ENCODE assay signal across 21 cellular contexts in genomic region chr16:17177968-17178880, GRCh38.
DNase-seq lines count a peak whose midpoint lies in the region; ATAC-seq, FAIRE-seq and TF ChIP-seq lines count a peak whose summit lies in the region.
"Had no signal": no experiment of that assay in that cellular context is flagged by ENCODE, and none has a peak within 500 bp of the region (broad histone marks: within the 10 kb centered on the region; RNA-seq: fewer than 3 reads in every experiment).

No MANE protein-coding gene starts in this region.

- in situ Hi-C loops in brain microvascular endothelial cell (cut with HindIII; ENCODE audit: low pct_ligation_motif_present, low sequenced_read_pairs), result no loop called here

- no peak overlapping the region for H3K9ac ChIP-seq in astrocyte (ENCODE audit: low read length)

- H3K9me3 Mint-ChIP-seq in astrocyte (ENCODE audit: unreplicated experiment), result no peaks in the 10 kb centered on the region
- H3K9me3 Mint-ChIP-seq in activated CD8-positive, alpha-beta T cell treated with anti-CD3 and anti-CD28 coated beads for 36 hours, result no peaks in the 10 kb centered on the region
- H3K9me3 Mint-ChIP-seq: CD8-positive, alpha-beta T cell; HFFc6 had no signal

- H3K36me3 ChIP-seq in astrocyte (ENCODE audit: insufficient read depth, low read length), result peaks cover 3% of the 10 kb centered on the region
- no peaks in the 10 kb centered on the region for H3K36me3 ChIP-seq in brain microvascular endothelial cell (replicated peaks)
- peaks cover 0 to 36% (median 5%) of the 10 kb centered on the region in 4 donors for H3K36me3 ChIP-seq in sigmoid colon
- H3K36me3 ChIP-seq: SJCRH30 had no signal

- CTCF ChIA-PET in activated CD8-positive, alpha-beta T cell treated with anti-CD3 and anti-CD28 coated beads for 36 hours (lab: Charles Lee), result no interaction called here

- TF ChIP-seq CTCF in AG10803 (conservative IDR thresholded peaks at IDR 0.05; ENCODE audit: low read length) (no peak), astrocyte (IDR thresholded peaks at IDR 0.05; ENCODE audit: insufficient read depth, low read depth, low read length) (no peak), brain microvascular endothelial cell (IDR thresholded peaks at IDR 0.05; ENCODE audit: low read depth, low read length, missing control alignments) (no peak), sigmoid colon (IDR thresholded peaks at IDR 0.05) (no peak)
- no peak for TF ChIP-seq CTCF in activated CD8-positive, alpha-beta T cell treated with anti-CD3 and anti-CD28 coated beads for 36 hours (IDR thresholded peaks at IDR 0.05)

- H3K4me3 Mint-ChIP-seq in astrocyte (ENCODE audit: unreplicated experiment), result no peak overlapping the region
- H3K4me3 Mint-ChIP-seq in activated CD8-positive, alpha-beta T cell treated with anti-CD3 and anti-CD28 coated beads for 36 hours, result no peak overlapping the region
- H3K4me3 Mint-ChIP-seq: CD8-positive, alpha-beta T cell; HFFc6 had no signal

- POLR2A ChIA-PET in activated CD8-positive, alpha-beta T cell treated with anti-CD3 and anti-CD28 coated beads for 36 hours (lab: Charles Lee), result no interaction called here

- no peak overlapping the region for H2AFZ ChIP-seq in astrocyte (ENCODE audit: low read depth, low read length)

- no peak for ATAC-seq in activated CD8-positive, alpha-beta T cell treated with anti-CD3 and anti-CD28 coated beads for 36 hours
- no peak for ATAC-seq in HG02759 (IDR thresholded peaks at IDR 0.05; ENCODE audit: unreplicated experiment)
- ATAC-seq: CD8-positive, alpha-beta T cell; right cardiac atrium had no signal

- peaks cover 19% of the 10 kb centered on the region for H3K4me1 Mint-ChIP-seq in astrocyte (ENCODE audit: low read depth, unreplicated experiment)
- peaks cover 9% of the 10 kb centered on the region for H3K4me1 Mint-ChIP-seq in activated CD8-positive, alpha-beta T cell treated with anti-CD3 and anti-CD28 coated beads for 36 hours (ENCODE audit: low read depth)

- TF ChIP-seq POLR2A in sigmoid colon (IDR thresholded peaks at IDR 0.05), result no peak

- DNase-seq in AG10803 (ENCODE audit: low read depth), result peak; percentile 9
- DNase-seq in astrocyte (ENCODE audit: low read depth), result peak; percentile 39
- peak; percentile 57 for DNase-seq in islet precursor cell
- DNase-seq in brain microvascular endothelial cell, result no peak
- no peak for DNase-seq in activated CD8-positive, alpha-beta T cell treated with anti-CD3 and anti-CD28 coated beads for 36 hours
- DNase-seq in sigmoid colon, result no peak
- DNase-seq: activated CD8-positive, alpha-beta memory T cell treated with anti-CD3 and anti-CD28 coated beads, Interleukin-2, amount 50 U/mL, for 4 hours; activated effector memory CD4-positive, alpha-beta T cell treated with anti-CD3 and anti-CD28 coated beads, Interleukin-2, amount 50 U/mL, for 16 hours; aorta; CD8-positive, alpha-beta T cell; DMS79; glutamatergic neuron; NCI-H187 treated with DMSO at 0.1 percent for 48 hours; right cardiac atrium; stimulated activated CD4-positive, alpha-beta T cell treated with anti-CD3 and anti-CD28 coated beads, Interleukin-2, amount 100 ng/mL, for 24 hours had no signal

- no peak for TF ChIP-seq RAD21 in Ishikawa (IDR thresholded peaks at IDR 0.05; ENCODE audit: low read depth)

- peak overlapping the region; percentile 36 for H3K4me2 ChIP-seq in astrocyte (ENCODE audit: low read length)

- peaks cover 15% of the 10 kb centered on the region for H3K36me3 Mint-ChIP-seq in astrocyte (ENCODE audit: low read depth, unreplicated experiment)
- H3K36me3 Mint-ChIP-seq in activated CD8-positive, alpha-beta T cell treated with anti-CD3 and anti-CD28 coated beads for 36 hours (ENCODE audit: low read depth), result peaks cover 4% of the 10 kb centered on the region

- no peak for TF ChIP-seq EP300 in Ishikawa (IDR thresholded peaks at IDR 0.05; ENCODE audit: borderline replicate concordance)
- TF ChIP-seq EP300 in sigmoid colon (IDR thresholded peaks at IDR 0.05), result no peak

- H3K4me3 ChIP-seq in AG10803 (ENCODE audit: low read length), result no peak overlapping the region
- H3K4me3 ChIP-seq in astrocyte (ENCODE audit: insufficient read depth, low read depth, low read length), result no peak overlapping the region
- no peak overlapping the region for H3K4me3 ChIP-seq in brain microvascular endothelial cell (ENCODE audit: low read depth, low read length)
- no peak overlapping the region for H3K4me3 ChIP-seq in sigmoid colon
- H3K4me3 ChIP-seq: coronary artery, SJCRH30 had no signal

- H3K27ac Mint-ChIP-seq in astrocyte (ENCODE audit: unreplicated experiment), result peak overlapping the region; percentile 60
- H3K27ac Mint-ChIP-seq in activated CD8-positive, alpha-beta T cell treated with anti-CD3 and anti-CD28 coated beads for 36 hours, result no peak overlapping the region
- H3K27ac Mint-ChIP-seq: CD8-positive, alpha-beta T cell; HFFc6 had no signal

- no peaks in the 10 kb centered on the region for H3K9me3 ChIP-seq in astrocyte (ENCODE audit: insufficient read depth, low read depth, low read length)
- no peaks in the 10 kb centered on the region for H3K9me3 ChIP-seq in sigmoid colon
- H3K9me3 ChIP-seq: SJCRH30 had no signal

- 83 to 88% methylated on average over 13 of the region's 13 CpGs for WGBS in sigmoid colon, 2 donors

- no peak for FAIRE-seq in astrocyte (lab: Jason Lieb, UNC)
- FAIRE-seq: islet of Langerhans had no signal

- H3K27ac ChIP-seq in astrocyte (ENCODE audit: low read depth, low read length) (peak overlapping the region; percentile 30), brain microvascular endothelial cell (no peak overlapping the region), sigmoid colon (no peak overlapping the region)
- H3K27ac ChIP-seq: coronary artery, SJCRH30 had no signal

- peaks cover 73% of the 10 kb centered on the region for H4K20me1 ChIP-seq in astrocyte (ENCODE audit: insufficient read depth, low read length)

- H3K4me1 ChIP-seq in astrocyte (ENCODE audit: insufficient read depth, low read length) (peaks cover 17% of the 10 kb centered on the region), sigmoid colon (no peaks in the 10 kb centered on the region)
- H3K4me1 ChIP-seq: SJCRH30 had no signal

- no peaks in the 10 kb centered on the region for H3K79me2 ChIP-seq in astrocyte (ENCODE audit: insufficient read depth, low read length)

- H3K27me3 ChIP-seq in astrocyte (ENCODE audit: insufficient read depth, low read length) (no peaks in the 10 kb centered on the region), brain microvascular endothelial cell (replicated peaks) (no peaks in the 10 kb centered on the region), sigmoid colon (no peaks in the 10 kb centered on the region)
- H3K27me3 ChIP-seq: SJCRH30 had no signal

- intact Hi-C loops in activated CD8-positive, alpha-beta T cell treated with anti-CD3 and anti-CD28 coated beads for 36 hours (cut with micrococcal nuclease), result no loop called here
- intact Hi-C loops in sigmoid colon (cut with DNase I), result no loop called here

- no peaks in the 10 kb centered on the region for H3K27me3 Mint-ChIP-seq in astrocyte (ENCODE audit: low read depth, unreplicated experiment)
- H3K27me3 Mint-ChIP-seq in activated CD8-positive, alpha-beta T cell treated with anti-CD3 and anti-CD28 coated beads for 36 hours, result no peaks in the 10 kb centered on the region

TF ChIP-seq in Ishikawa, 13 proteins besides CTCF, POLR2A, EP300 and RAD21:
- TF ChIP-seq REST (IDR thresholded peaks at IDR 0.05; ENCODE audit: low read depth) (peak; percentile 74), CREB1 (IDR thresholded peaks at IDR 0.05; ENCODE audit: low read depth) (no peak)

Comparison
In these comparisons a context has a peak if more than half of its experiments do, and no peak if none do; other contexts are left out.
1. DNase-seq: peak in AG10803 (single experiment), astrocyte (single experiment) and islet precursor cell (single experiment); none in brain microvascular endothelial cell (single experiment), activated CD8-positive, alpha-beta T cell treated with anti-CD3 and anti-CD28 coated beads for 36 hours (single experiment) and sigmoid colon (single experiment).